1 cellular context compared by ENCODE assay signal in the genomic region with DNA sequence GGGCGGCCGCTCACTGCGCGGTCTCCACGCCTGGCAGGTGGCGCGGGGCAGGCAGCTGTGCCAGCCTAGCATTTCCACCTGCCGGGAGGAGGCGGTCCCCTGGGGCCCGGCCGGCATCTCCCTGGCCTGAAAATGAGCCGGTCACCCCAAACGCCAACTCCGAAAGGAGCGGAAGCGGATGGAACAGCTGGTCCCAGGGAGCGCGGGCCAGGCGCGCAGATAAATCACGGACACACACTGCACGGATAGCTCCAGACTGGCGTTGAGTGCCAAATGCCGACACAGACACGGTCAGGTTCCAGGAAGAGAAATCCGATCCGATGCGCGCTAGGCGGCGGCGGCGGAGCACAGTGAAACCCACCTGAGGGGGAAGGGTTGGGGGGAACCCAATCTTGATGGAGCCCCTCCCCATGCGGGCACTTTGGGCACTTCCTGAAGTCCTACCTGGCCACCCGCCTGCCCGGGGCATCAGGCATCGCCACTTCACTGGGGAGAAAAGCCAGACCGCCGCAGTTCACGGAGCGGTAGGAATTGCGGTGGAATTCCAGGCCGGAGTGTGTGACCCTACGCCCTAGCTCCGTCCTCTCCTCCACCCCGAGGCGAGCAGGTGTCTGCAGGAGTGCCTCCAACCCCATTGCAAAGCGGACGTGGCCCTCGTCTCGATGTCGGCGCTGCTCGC.
A peak's percentile ranks its signal among the peaks of the same experiment; 100 is the strongest.
TF ChIP-seq lines count a peak whose summit lies in the region.

No MANE protein-coding gene starts in this region.

TF ChIP-seq in Ishikawa, 13 proteins besides CTCF, POLR2A, EP300 and RAD21 (continued from another document):
- TF ChIP-seq USF1 (IDR thresholded peaks at IDR 0.05) (no peak), TEAD4 (IDR thresholded peaks at IDR 0.05) (peak; percentile 68), TAF1 (IDR thresholded peaks at IDR 0.05; ENCODE audit: low read depth) (no peak), CREB1 (IDR thresholded peaks at IDR 0.05; ENCODE audit: low read depth) (no peak), CEBPB (IDR thresholded peaks at IDR 0.05) (no peak), FOXM1 (IDR thresholded peaks at IDR 0.05; ENCODE audit: borderline replicate concordance, low read depth) (peak; percentile 50; the same call in 1 of the 2 replicates), TCF12 (IDR thresholded peaks at IDR 0.05; ENCODE audit: low read depth) (peak; percentile 91), YY1 (IDR thresholded peaks at IDR 0.05; ENCODE audit: low read depth) (no peak), MAX (IDR thresholded peaks at IDR 0.05) (peak; percentile 52), EGR1 (IDR thresholded peaks at IDR 0.05) (no peak), ZBTB7A (IDR thresholded peaks at IDR 0.05; ENCODE audit: low read depth) (0 out of 2 replicates have a peak, but pooled peaks have one; percentile 40)
